Comparison of ENCODE assay signal across 1 cellular context in genomic region chr7:28685660-28686417, GRCh38.
TF ChIP-seq lines count a peak whose summit lies in the region.

No MANE protein-coding gene starts in this region.

TF ChIP-seq in HEK293, 187 proteins besides CTCF, POLR2A, EP300 and RAD21 (continued from another document and continues in another):
- TF ChIP-seq ZNF362 (tag by site-specific recombination; IDR thresholded peaks at IDR 0.05), result peak; percentile 99
- TF ChIP-seq ZNF596 (tag by site-specific recombination; IDR thresholded peaks at IDR 0.05), result peak; percentile 91
- TF ChIP-seq PRDM2 (tag by site-specific recombination; IDR thresholded peaks at IDR 0.05; ENCODE audit: borderline replicate concordance), result no peak
- no peak for TF ChIP-seq ZNF19 (tag by site-specific recombination; IDR thresholded peaks at IDR 0.05; ENCODE audit: low read depth)
- no peak for TF ChIP-seq ZNF223 (tag by site-specific recombination; IDR thresholded peaks at IDR 0.05)
- peak; percentile 92 for TF ChIP-seq PRDM1 (tag by site-specific recombination; IDR thresholded peaks at IDR 0.05)
- peak; percentile 93 for TF ChIP-seq ZNF629 (tag by site-specific recombination; IDR thresholded peaks at IDR 0.05)
- peak; percentile 68 for TF ChIP-seq ZNF843 (tag by site-specific recombination; IDR thresholded peaks at IDR 0.05)
- TF ChIP-seq ZNF747 (tag by site-specific recombination; IDR thresholded peaks at IDR 0.05), result no peak
- TF ChIP-seq ZNF610 (tag by site-specific recombination; IDR thresholded peaks at IDR 0.05; ENCODE audit: borderline replicate concordance), result no peak
- TF ChIP-seq ZNF16 (tag by site-specific recombination; IDR thresholded peaks at IDR 0.05; ENCODE audit: low read depth), result no peak
- peak; percentile 41; the same call in 1 of the 2 replicates for TF ChIP-seq TSHZ1 (tag by site-specific recombination; IDR thresholded peaks at IDR 0.05; ENCODE audit: borderline replicate concordance)
- TF ChIP-seq ZNF561 (tag by site-specific recombination; IDR thresholded peaks at IDR 0.05; ENCODE audit: borderline replicate concordance), result peak; percentile 75; the same call in 1 of the 2 replicates
- TF ChIP-seq ZNF132 (tag by site-specific recombination; IDR thresholded peaks at IDR 0.05; ENCODE audit: borderline replicate concordance), result no peak
- no peak for TF ChIP-seq ZNF280C (tag by site-specific recombination; IDR thresholded peaks at IDR 0.05)
- TF ChIP-seq ZNF398 (tag by site-specific recombination; IDR thresholded peaks at IDR 0.05), result peak; percentile 72
- TF ChIP-seq ZNF571 (tag by site-specific recombination; IDR thresholded peaks at IDR 0.05), result no peak
- no peak for TF ChIP-seq ZFHX2 (tag by site-specific recombination; conservative IDR thresholded peaks at IDR 0.05)
- TF ChIP-seq ZBTB44 (tag by site-specific recombination; IDR thresholded peaks at IDR 0.05), result no peak
- peak; percentile 11; the same call in 1 of the 2 replicates for TF ChIP-seq ZFP37 (tag by site-specific recombination; IDR thresholded peaks at IDR 0.05)
- TF ChIP-seq ZSCAN18 (tag by site-specific recombination; IDR thresholded peaks at IDR 0.05), result no peak
- no peak for TF ChIP-seq MYNN (tag by site-specific recombination; IDR thresholded peaks at IDR 0.05; ENCODE audit: borderline replicate concordance)
- TF ChIP-seq ZNF48 (tag by site-specific recombination; IDR thresholded peaks at IDR 0.05), result no peak
- TF ChIP-seq PRDM10 (tag by site-specific recombination; IDR thresholded peaks at IDR 0.05), result peak; percentile 51
- peak; percentile 63; the same call in 1 of the 2 replicates for TF ChIP-seq WT1 (tag by site-specific recombination; IDR thresholded peaks at IDR 0.05)
- no peak for TF ChIP-seq ZNF701 (tag by site-specific recombination; IDR thresholded peaks at IDR 0.05)
- peak; percentile 77 for TF ChIP-seq ZXDB (tag by site-specific recombination; IDR thresholded peaks at IDR 0.05)
- no peak for TF ChIP-seq KLF9 (tag by site-specific recombination; IDR thresholded peaks at IDR 0.05; ENCODE audit: low read depth)
- TF ChIP-seq ZNF114 (tag by site-specific recombination; IDR thresholded peaks at IDR 0.05), result no peak
- peak; percentile 89 for TF ChIP-seq ZNF449 (tag by site-specific recombination; IDR thresholded peaks at IDR 0.05)
- TF ChIP-seq HOXD13 (CRISPR knock-in tag; IDR thresholded peaks at IDR 0.05; ENCODE audit: borderline replicate concordance), result no peak
